8 cellular contexts compared by ENCODE assay signal in the genomic region with DNA sequence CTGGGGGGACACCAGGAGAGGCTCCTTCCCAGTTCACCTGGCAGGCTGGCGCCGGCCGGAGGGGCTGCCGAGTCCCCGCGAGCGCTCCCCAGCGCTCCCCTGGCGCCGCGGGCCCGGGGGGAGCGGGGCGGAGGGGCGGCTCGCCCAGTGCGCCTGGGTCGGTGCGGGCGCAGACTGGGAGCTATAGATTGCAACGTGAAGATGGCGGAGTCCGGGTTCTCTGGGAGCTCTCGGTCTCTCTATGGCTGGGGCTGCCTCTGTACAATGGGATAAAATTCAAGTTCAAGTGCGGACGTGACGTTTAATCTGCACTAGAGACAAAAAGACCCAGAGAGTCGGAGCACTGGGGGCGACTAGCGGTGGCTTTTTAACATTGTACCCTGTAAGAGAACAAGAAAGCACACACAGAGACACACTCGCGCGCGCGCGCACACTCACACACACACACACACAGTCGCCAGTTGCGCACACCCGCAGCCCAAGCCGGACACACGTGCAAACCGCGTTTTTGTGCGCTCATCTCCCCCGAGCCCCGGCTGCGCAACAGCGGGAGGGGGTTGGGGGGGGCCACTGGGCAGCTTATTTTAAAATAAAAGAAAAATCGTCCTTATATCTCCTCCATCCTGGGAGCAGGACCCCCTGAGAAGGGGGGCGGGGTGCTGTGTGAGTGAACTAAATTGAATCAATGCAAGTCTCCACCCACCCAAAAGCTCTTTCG.
A peak's percentile ranks its signal among the peaks of the same experiment; 100 is the strongest.
DNase-seq lines count a peak whose midpoint lies in the region; ATAC-seq and TF ChIP-seq lines count a peak whose summit lies in the region.

TSS of gene BCL11B (minus strand) at position 247 of the 718 bp plus-strand sequence. CDS start 979 bp downstream, outside the sequence.

- peak; percentile 78 for ATAC-seq in HG02642 (IDR thresholded peaks at IDR 0.05; ENCODE audit: poor library complexity, unreplicated experiment)
- no peak for ATAC-seq in HG02840 (IDR thresholded peaks at IDR 0.05; ENCODE audit: low FRiP score, unreplicated experiment)

- DNase-seq in GM12864 (ENCODE audit: low read depth): peak; percentile 40
- peak; percentile 97 for DNase-seq in NCI-H128 (lab: John Stamatoyannopoulos, UW; ENCODE audit: unreplicated experiment)
- peak; percentile 57 to 98 (median 84) for DNase-seq in T-helper 2 cell
- peak; percentile 44 for DNase-seq in amniotic epithelial cell (ENCODE audit: low read depth)
- DNase-seq in hypothalamus (lab: John Stamatoyannopoulos, UW): peak in 27 of 51 donors; percentile 7 to 82 (median 31)
- DNase-seq in skeletal muscle cell (ENCODE audit: low read depth): peak; percentile 63

- peak; percentile 51 for TF ChIP-seq CTCF in GM12864 (IDR thresholded peaks at IDR 0.05; ENCODE audit: low read depth, low read length, missing control alignments)

- H3K4me3 ChIP-seq in GM12864 (ENCODE audit: low read depth, low read length) (peak within 1 kb of the TSS; percentile 42), skeletal muscle cell (ENCODE audit: low read depth, low read length) (peak within 1 kb of the TSS; percentile 66)

Comparison
In these comparisons a context has a peak if more than half of its experiments do, and no peak if none do; other contexts are left out.
1. DNase-seq: peak in every context shown above with its lines; median percentile 97 in NCI-H128; 84 in T-helper 2 cell; 63 in skeletal muscle cell; 44 in amniotic epithelial cell; 40 in GM12864; 31 in hypothalamus.